ENCODE assay signal across 9 cellular contexts in the genomic region with DNA sequence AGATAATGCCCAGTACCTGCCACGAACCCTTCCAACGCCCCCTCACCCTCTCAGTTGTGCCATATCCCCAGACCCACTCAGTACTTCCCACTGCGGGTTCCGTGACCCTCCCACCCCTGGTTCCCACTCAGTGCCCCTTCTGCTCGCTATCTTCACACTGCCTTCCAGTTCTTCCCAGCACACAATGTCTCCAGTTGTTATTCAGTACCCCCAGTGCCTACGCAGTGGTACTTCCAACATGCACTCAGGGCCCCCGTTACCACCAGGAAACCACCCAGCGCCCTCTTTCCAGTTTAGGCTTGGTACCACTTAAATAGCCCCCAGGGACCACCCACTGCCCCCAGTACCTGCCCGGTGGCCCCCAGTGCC. TPM values are rescaled to one million over a fixed set of nuclear protein-coding genes. Genes with fewer than 3 reads are reported as not detected.
DNase-seq lines count a peak whose midpoint lies in the region; ATAC-seq and TF ChIP-seq lines count a peak whose summit lies in the region.
"Had no signal": no experiment of that assay in that cellular context is flagged by ENCODE, and none has a peak within 500 bp of the region (broad histone marks: within the 10 kb centered on the region; RNA-seq: fewer than 3 reads in every experiment).

No MANE protein-coding gene starts in this region.

- H3K4me3 ChIP-seq in DND-41 (ENCODE audit: low read depth in 1 of 2, low read length in 2 of 2) (peak overlapping the region in 1 of 2 experiments; percentile 63; a peak in 2 of 4 replicates), mesendoderm (ENCODE audit: low read length) (no peak overlapping the region), GM23248 (no peak overlapping the region)

- no peaks in the 10 kb centered on the region for H3K79me2 ChIP-seq in DND-41 (ENCODE audit: insufficient read depth, low read length)
- H3K79me2 ChIP-seq in mesendoderm (ENCODE audit: control insufficient read depth, insufficient read depth, low read length), result no peaks in the 10 kb centered on the region
- H3K79me2 ChIP-seq in GM23248 (ENCODE audit: insufficient read depth), result no peaks in the 10 kb centered on the region

- peak overlapping the region; percentile 87 for H3K56ac ChIP-seq in mesendoderm (ENCODE audit: low read length)

- no peaks in the 10 kb centered on the region for H3K9me3 Mint-ChIP-seq in activated CD8-positive, alpha-beta T cell treated with anti-CD3 and anti-CD28 coated beads for 36 hours

- peaks cover 12% of the 10 kb centered on the region for H3K4me1 Mint-ChIP-seq in activated CD8-positive, alpha-beta T cell treated with anti-CD3 and anti-CD28 coated beads for 36 hours (ENCODE audit: low read depth)

- no peak overlapping the region for H4K8ac ChIP-seq in mesendoderm (ENCODE audit: low read depth, low read length)

- H3K18ac ChIP-seq in mesendoderm (ENCODE audit: low read length), result no peak overlapping the region

- no peaks in the 10 kb centered on the region for H3K79me1 ChIP-seq in mesendoderm (ENCODE audit: low read length)

- H2AK5ac ChIP-seq in mesendoderm (ENCODE audit: low read length), result peak overlapping the region; percentile 90

- POLR2A ChIA-PET in activated CD8-positive, alpha-beta T cell treated with anti-CD3 and anti-CD28 coated beads for 36 hours (lab: Charles Lee), result interaction anchor here (0.6 to 1.5 kb wide), 7 partner anchors 10 to 204 kb away, joined by 3 to 9 read pairs (median 3); partner anchors contain the start of gene UBE2D2

- no peaks in the 10 kb centered on the region for H3K9me2 ChIP-seq in GM23248 (ENCODE audit: insufficient read depth)

- H3K27me3 ChIP-seq in DND-41 (ENCODE audit: insufficient read depth, low read length, poor library complexity) (no peaks in the 10 kb centered on the region), mesendoderm (ENCODE audit: insufficient read depth, low read length, poor library complexity) (no peaks in the 10 kb centered on the region), GM23248 (replicated peaks; ENCODE audit: insufficient read depth) (peaks cover 9% of the 10 kb centered on the region; the same call in 1 of the 2 replicates)

- peak; percentile 40 for DNase-seq in Ammon's horn (ENCODE audit: low spot score)
- no peak for DNase-seq in DND-41
- DNase-seq in activated CD8-positive, alpha-beta T cell treated with anti-CD3 and anti-CD28 coated beads for 36 hours, result no peak
- no peak for DNase-seq in mesendoderm
- no peak for DNase-seq in NCI-H510A treated with DMSO at 0.1 percent for 48 hours (lab: John Stamatoyannopoulos, UW)
- no peak for DNase-seq in dermis blood vessel endothelial cell
- no peak for DNase-seq in GM23248
- DNase-seq in NCI-H2171 (lab: John Stamatoyannopoulos, UW), result no peak
- DNase-seq: NCI-H1436 treated with DMSO at 0.1 percent for 48 hours had no signal

- H3K36me3 ChIP-seq in DND-41 (ENCODE audit: insufficient read depth, low read length), result no peaks in the 10 kb centered on the region
- H3K36me3 ChIP-seq in mesendoderm (ENCODE audit: control insufficient read depth, insufficient read depth, low read length), result no peaks in the 10 kb centered on the region
- no peaks in the 10 kb centered on the region for H3K36me3 ChIP-seq in GM23248 (ENCODE audit: low read depth)

- in situ Hi-C loops in GM23248 (cut with MboI), result no loop called here

- H3K9me3 ChIP-seq in DND-41 (ENCODE audit: insufficient read depth, low read length, severe bottlenecking) (no peaks in the 10 kb centered on the region), GM23248 (ENCODE audit: low read depth) (no peaks in the 10 kb centered on the region)

- H3K27me3 Mint-ChIP-seq in activated CD8-positive, alpha-beta T cell treated with anti-CD3 and anti-CD28 coated beads for 36 hours, result peaks cover 21% of the 10 kb centered on the region

- no CpG with 5 or more reads among the region's 9 CpGs for WGBS in mesendoderm (ENCODE audit: extremely low coverage, insufficient coverage, low lambda C conversion rate)
- WGBS in GM23248 (ENCODE audit: low coverage in 1 of 2, low lambda C conversion rate in 2 of 2, missing lambda C conversion rate in 2 of 2), 2 experiments, result 47 to 49% methylated on average over 9 of the region's 9 CpGs

- 0 out of 2 replicates have a peak, but pooled peaks cover 5% of the 10 kb centered on the region for H3F3A ChIP-seq in GM23248 (ENCODE audit: insufficient read depth)

- no peak overlapping the region for H2BK15ac ChIP-seq in mesendoderm (replicated peaks; ENCODE audit: low read depth)

- H3K4ac ChIP-seq in mesendoderm (ENCODE audit: low read depth, low read length), result no peak overlapping the region

- CTCF ChIA-PET in activated CD8-positive, alpha-beta T cell treated with anti-CD3 and anti-CD28 coated beads for 36 hours (lab: Charles Lee), result interaction anchor here (0.5 to 8.1 kb wide), 50 partner anchors 8 to 415 kb away, joined by 3 to 211 read pairs (median 5); partner anchors contain the start of gene CXXC5

- peak overlapping the region; percentile 55; the same call in 1 of the 2 replicates for H3K9ac ChIP-seq in DND-41 (ENCODE audit: low read depth, low read length)
- H3K9ac ChIP-seq in mesendoderm (ENCODE audit: low read length), result peak overlapping the region; percentile 9
- no peak overlapping the region for H3K9ac ChIP-seq in GM23248

- no peak for ATAC-seq in DND-41 (ENCODE audit: insufficient read depth, low read depth)
- no peak for ATAC-seq in activated CD8-positive, alpha-beta T cell treated with anti-CD3 and anti-CD28 coated beads for 36 hours

- TF ChIP-seq CTCF in DND-41 (IDR thresholded peaks at IDR 0.05; ENCODE audit: borderline replicate concordance, extremely low read depth, low read length, poor library complexity, severe bottlenecking), result no peak
- no peak for TF ChIP-seq CTCF in activated CD8-positive, alpha-beta T cell treated with anti-CD3 and anti-CD28 coated beads for 36 hours (IDR thresholded peaks at IDR 0.05)

- peaks cover 3% of the 10 kb centered on the region; the same call in 1 of the 2 replicates for H4K20me1 ChIP-seq in DND-41 (ENCODE audit: insufficient read depth, low read length)
- H4K20me1 ChIP-seq in GM23248 (ENCODE audit: insufficient read depth), result no peaks in the 10 kb centered on the region

- H3K4me3 Mint-ChIP-seq in activated CD8-positive, alpha-beta T cell treated with anti-CD3 and anti-CD28 coated beads for 36 hours, result peak overlapping the region; percentile 56

- H3K4me1 ChIP-seq in DND-41 (ENCODE audit: insufficient read depth, low read length) (peaks cover 15% of the 10 kb centered on the region), mesendoderm (ENCODE audit: control insufficient read depth, low read depth, low read length) (peaks cover 7% of the 10 kb centered on the region), GM23248 (ENCODE audit: insufficient read depth) (peaks cover 3% of the 10 kb centered on the region; the same call in 1 of the 2 replicates)

- peak overlapping the region; percentile 61; the same call in 1 of the 2 replicates for H3K27ac ChIP-seq in DND-41 (ENCODE audit: low read length)
- H3K27ac ChIP-seq in mesendoderm (ENCODE audit: low read depth, low read length), result no peak overlapping the region
- no peak overlapping the region for H3K27ac ChIP-seq in GM23248

- no peak overlapping the region for H2BK120ac ChIP-seq in mesendoderm (ENCODE audit: low read depth, low read length)

- intact Hi-C loops in activated CD8-positive, alpha-beta T cell treated with anti-CD3 and anti-CD28 coated beads for 36 hours (cut with micrococcal nuclease), result loop anchor here (5.0 kb wide), 1 partner anchor 133 kb away; no protein-coding TSS in a partner anchor

- H4K5ac ChIP-seq in mesendoderm (ENCODE audit: low read length), result no peak overlapping the region

- no peak overlapping the region for H2BK5ac ChIP-seq in mesendoderm (ENCODE audit: low read length)

- H3K36me3 Mint-ChIP-seq in activated CD8-positive, alpha-beta T cell treated with anti-CD3 and anti-CD28 coated beads for 36 hours (ENCODE audit: low read depth), result no peaks in the 10 kb centered on the region

- H3K23ac ChIP-seq in mesendoderm (ENCODE audit: low read length), result no peak overlapping the region

- peak overlapping the region; percentile 71 for H3K4me2 ChIP-seq in DND-41 (ENCODE audit: insufficient read depth, low read length)
- no peak overlapping the region for H3K4me2 ChIP-seq in mesendoderm (ENCODE audit: low read length)
- H3K4me2 ChIP-seq in GM23248 (ENCODE audit: unreplicated experiment), result no peak overlapping the region

- H2AFZ ChIP-seq in DND-41 (ENCODE audit: low read depth, low read length) (peak overlapping the region; percentile 77; the same call in 1 of the 2 replicates), GM23248 (no peak overlapping the region)

- no peak overlapping the region for H3K27ac Mint-ChIP-seq in activated CD8-positive, alpha-beta T cell treated with anti-CD3 and anti-CD28 coated beads for 36 hours

RNA-seq across cellular contexts. Expression of gene PSD2, which starts 30.6 kb away (rescaled TPM):
- total RNA-seq in activated CD8-positive, alpha-beta T cell treated with anti-CD3 and anti-CD28 coated beads for 36 hours, result under 1 TPM in 1 of 2 experiments, not detected in 1; 0.14 TPM
- 0.04 TPM for polyA plus RNA-seq in mesendoderm (2013, experiment 1 of 2)
- polyA plus RNA-seq in mesendoderm (2013, experiment 2 of 2), result 0.03 TPM
- total RNA-seq in dermis blood vessel endothelial cell, result under 0.01 TPM in 1 of 2 replicates, not detected in the other
- total RNA-seq in GM23248 (2014; rRNA removed; shearing (Covaris generic)), result under 0.01 TPM in 1 of 2 replicates, not detected in the other
- 0.11 TPM in 1 of 2 replicates, not detected in the other for polyA plus RNA-seq in GM23248 (2016; fragmentation: Nextera tagmentation; extraction: Ambion mirVana)
